In genomic region chr12:78711954-78712353, GRCh38 we compare ENCODE assay signal across 27 cellular contexts.
"Had no signal": no experiment of that assay in that cellular context is flagged by ENCODE, and none has a peak within 500 bp of the region (broad histone marks: within the 10 kb centered on the region; RNA-seq: fewer than 3 reads in every experiment).

No MANE protein-coding gene starts in this region.

- ATAC-seq: psoas muscle; right cardiac atrium; right lobe of liver; stimulated activated effector memory CD8-positive, alpha-beta T cell treated with anti-CD3 and anti-CD28 coated beads, Interleukin-12 subunit alpha, Interleukin-12 subunit beta, amount 100 ng/mL, for 72 hours; stimulated activated naive B cell treated with anti-CD40 and anti-IgM and Interleukin-4, amounts not matched to agents 10 μg/mL and 1 μg/mL and 100 μg/mL, for 72 hours had no signal

- H3K4me3 Mint-ChIP-seq: nephron; neural progenitor cell; stimulated activated effector memory CD8-positive, alpha-beta T cell treated with anti-CD3 and anti-CD28 coated beads, Interleukin-12 subunit alpha, Interleukin-12 subunit beta, amount 100 ng/mL, for 72 hours; stimulated activated naive B cell treated with anti-CD40 and anti-IgM and Interleukin-4, amounts not matched to agents 10 μg/mL and 1 μg/mL and 100 μg/mL, for 72 hours; stimulated activated naive CD8-positive, alpha-beta T cell treated with anti-CD3 and anti-CD28 coated beads, Interleukin-15, Interleukin-2, amounts not matched to agents 100 ng/mL and 50 ng/mL, for 24 hours had no signal

- H3K4me1 Mint-ChIP-seq: nephron; neural progenitor cell; stimulated activated effector memory CD8-positive, alpha-beta T cell treated with anti-CD3 and anti-CD28 coated beads, Interleukin-12 subunit alpha, Interleukin-12 subunit beta, amount 100 ng/mL, for 72 hours; stimulated activated naive B cell treated with anti-CD40 and anti-IgM and Interleukin-4, amounts not matched to agents 10 μg/mL and 1 μg/mL and 100 μg/mL, for 72 hours had no signal

- H3K4me3 ChIP-seq: neural progenitor cell, ovary, psoas muscle, right lobe of liver, sigmoid colon, stomach, thoracic aorta, thyroid gland, tibial nerve, upper lobe of left lung, vagina had no signal

- H3K27me3 ChIP-seq: neural progenitor cell, ovary, right lobe of liver, sigmoid colon, stomach, thyroid gland, tibial nerve, upper lobe of left lung, vagina had no signal

- H3K27me3 Mint-ChIP-seq: progenitor cell of endocrine pancreas; stimulated activated naive B cell treated with anti-CD40 and anti-IgM and Interleukin-4, amounts not matched to agents 10 μg/mL and 1 μg/mL and 100 μg/mL, for 72 hours; stimulated activated naive CD8-positive, alpha-beta T cell treated with anti-CD3 and anti-CD28 coated beads, Interleukin-15, Interleukin-2, amounts not matched to agents 100 ng/mL and 50 ng/mL, for 24 hours had no signal

- H2AFZ ChIP-seq: neural progenitor cell, parathyroid adenoma had no signal

- H3K27ac Mint-ChIP-seq: nephron; neural progenitor cell; progenitor cell of endocrine pancreas; stimulated activated effector memory CD8-positive, alpha-beta T cell treated with anti-CD3 and anti-CD28 coated beads, Interleukin-12 subunit alpha, Interleukin-12 subunit beta, amount 100 ng/mL, for 72 hours; stimulated activated naive B cell treated with anti-CD40 and anti-IgM and Interleukin-4, amounts not matched to agents 10 μg/mL and 1 μg/mL and 100 μg/mL, for 72 hours; stimulated activated naive CD8-positive, alpha-beta T cell treated with anti-CD3 and anti-CD28 coated beads, Interleukin-15, Interleukin-2, amounts not matched to agents 100 ng/mL and 50 ng/mL, for 24 hours had no signal

- H3K36me3 Mint-ChIP-seq: neural progenitor cell; stimulated activated effector memory CD8-positive, alpha-beta T cell treated with anti-CD3 and anti-CD28 coated beads, Interleukin-12 subunit alpha, Interleukin-12 subunit beta, amount 100 ng/mL, for 72 hours; stimulated activated naive B cell treated with anti-CD40 and anti-IgM and Interleukin-4, amounts not matched to agents 10 μg/mL and 1 μg/mL and 100 μg/mL, for 72 hours had no signal

- FAIRE-seq: small intestine, urothelium cell line had no signal

- H3K27ac ChIP-seq: neural progenitor cell, ovary, parathyroid adenoma, psoas muscle, right lobe of liver, sigmoid colon, stomach, thoracic aorta, thyroid gland, tibial nerve, upper lobe of left lung, vagina had no signal

- H3K9ac ChIP-seq: neural progenitor cell, parathyroid adenoma had no signal

- H3K79me2 ChIP-seq: parathyroid adenoma had no signal

- H3K4me2 ChIP-seq: neural progenitor cell had no signal

- H3K9me3 Mint-ChIP-seq: nephron; neural progenitor cell; stimulated activated naive B cell treated with anti-CD40 and anti-IgM and Interleukin-4, amounts not matched to agents 10 μg/mL and 1 μg/mL and 100 μg/mL, for 72 hours; stimulated activated naive CD8-positive, alpha-beta T cell treated with anti-CD3 and anti-CD28 coated beads, Interleukin-15, Interleukin-2, amounts not matched to agents 100 ng/mL and 50 ng/mL, for 24 hours had no signal

- DNase-seq: occipital lobe; ovary; psoas muscle; right cardiac atrium; right lobe of liver; sigmoid colon; small intestine; stimulated activated CD4-positive, alpha-beta T cell treated with anti-CD3 and anti-CD28 coated beads, Interleukin-15, amount 100 ng/mL, for 24 hours; stimulated activated CD4-positive, alpha-beta T cell treated with anti-CD3 and anti-CD28 coated beads, Interleukin-2, amount 100 ng/mL, for 24 hours; stimulated activated CD4-positive, alpha-beta T cell treated with anti-CD3 and anti-CD28 coated beads, Interleukin-2, amount 100 ng/mL, for 48 hours; stimulated activated CD4-positive, alpha-beta T cell treated with anti-CD3 and anti-CD28 coated beads, Interleukin-4, amount 100 ng/mL, for 24 hours; stimulated activated naive B cell treated with anti-CD40 and anti-IgM and Interleukin-4, amounts not matched to agents 10 μg/mL and 1 μg/mL and 100 μg/mL, for 72 hours; stimulated activated naive CD4-positive, alpha-beta T cell treated with Interleukin-2 at 50 U/mL for 16 hours; stomach; thyroid gland; trophoblast cell; upper lobe of left lung had no signal

- H3K36me3 ChIP-seq: neural progenitor cell, ovary, right lobe of liver, sigmoid colon, stomach, thoracic aorta, thyroid gland, tibial nerve, upper lobe of left lung, vagina had no signal

- H3K9me3 ChIP-seq: ovary, psoas muscle, right lobe of liver, sigmoid colon, stomach, thoracic aorta, thyroid gland, tibial nerve, upper lobe of left lung, vagina had no signal

- H3K4me1 ChIP-seq: neural progenitor cell, parathyroid adenoma, psoas muscle, right lobe of liver, sigmoid colon, stomach, thyroid gland, tibial nerve, upper lobe of left lung, vagina had no signal
